Comparison of ENCODE assay signal across 18 cellular contexts in the genomic region with DNA sequence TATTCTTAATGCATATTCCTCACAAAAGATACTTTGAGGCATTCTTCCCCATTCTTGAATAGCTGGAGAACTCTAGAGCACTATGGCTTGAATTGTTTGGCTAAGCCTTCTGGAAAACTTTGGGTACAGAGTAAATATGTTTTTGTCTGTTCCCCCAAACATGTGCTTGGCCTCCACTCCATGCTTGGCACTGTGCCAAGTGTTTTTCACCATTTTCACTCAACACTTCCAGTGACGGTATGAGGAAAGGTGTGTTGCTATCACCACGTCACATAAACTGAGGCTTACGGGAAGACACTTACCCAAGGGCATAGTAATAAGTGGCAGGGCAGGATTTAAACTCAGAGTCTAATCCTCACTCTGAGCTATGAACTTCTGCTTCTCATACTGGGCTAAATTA.
"Had no signal": no experiment of that assay in that cellular context is flagged by ENCODE, and none has a peak within 500 bp of the region (broad histone marks: within the 10 kb centered on the region; RNA-seq: fewer than 3 reads in every experiment).

No MANE protein-coding gene starts in this region.

- H3K27ac ChIP-seq: left lung, ovary, right atrium auricular region, tibial nerve, uterus had no signal

- H3K36me3 ChIP-seq: left lung, ovary, right atrium auricular region, tibial nerve, uterus had no signal

- H3K4me3 ChIP-seq: left lung, lung, mucosa of descending colon, ovary, right atrium auricular region, skin epidermis, tibial nerve, uterus had no signal

- DNase-seq: hippocampal formation; kidney; left colon; left lung; midbrain; mucosa of descending colon; naive thymus-derived CD4-positive, alpha-beta T cell; ovary; stimulated activated CD4-positive, alpha-beta T cell treated with anti-CD3 and anti-CD28 coated beads, Interleukin-12 subunit alpha, Interleukin-12 subunit beta, amount 100 ng/mL, for 4 hours; stimulated activated CD4-positive, alpha-beta T cell treated with anti-CD3 and anti-CD28 coated beads, Interleukin-15, amount 100 ng/mL, for 24 hours; stimulated activated CD4-positive, alpha-beta T cell treated with anti-CD3 and anti-CD28 coated beads, Interleukin-2, amount 100 ng/mL, for 24 hours; stimulated activated CD4-positive, alpha-beta T cell treated with anti-CD3 and anti-CD28 coated beads, Interleukin-4, amount 100 ng/mL, for 24 hours; stimulated activated naive CD4-positive, alpha-beta T cell; uterus had no signal

- H3K9me3 ChIP-seq: left lung, mucosa of descending colon, ovary, right atrium auricular region, uterus had no signal

- H3K4me1 ChIP-seq: left lung, right atrium auricular region, tibial nerve, uterus had no signal
